38 cellular contexts compared by ENCODE assay signal in the genomic region with DNA sequence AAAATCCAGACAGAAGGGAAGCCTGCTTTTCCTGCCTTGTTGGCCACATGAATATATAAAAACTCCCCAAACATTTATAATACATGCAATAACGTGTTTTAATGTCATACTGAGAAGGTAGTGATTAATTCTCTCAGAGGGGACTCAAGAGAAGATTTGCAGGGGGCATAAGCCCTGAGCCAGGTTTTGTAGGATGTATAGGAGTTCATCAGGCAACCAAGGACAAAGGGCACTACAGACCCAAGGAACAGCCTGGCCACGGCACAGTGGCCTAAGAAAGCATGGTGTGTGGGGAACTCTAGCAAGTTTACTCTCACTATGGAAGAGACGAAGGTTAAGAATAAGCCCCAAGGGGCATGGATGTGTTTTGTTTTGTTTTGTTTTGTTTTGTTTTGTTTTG. TPM values are rescaled to one million over a fixed set of nuclear protein-coding genes. Genes with fewer than 3 reads are reported as not detected.
"Had no signal": no experiment of that assay in that cellular context is flagged by ENCODE, and none has a peak within 500 bp of the region (broad histone marks: within the 10 kb centered on the region; RNA-seq: fewer than 3 reads in every experiment).

No MANE protein-coding gene starts in this region.

- H3K36me3 ChIP-seq: ascending aorta, cardiac muscle cell, WERI-Rb-1 had no signal

- ATAC-seq: activated CD4-positive, alpha-beta T cell treated with anti-CD3 and anti-CD28 coated beads for 36 hours; activated CD4-positive, CD25-positive, alpha-beta regulatory T cell treated with anti-CD3 and anti-CD28 coated beads, Interleukin-2, amount 50 U/mL, for 24 hours; activated CD8-positive, alpha-beta memory T cell treated with anti-CD3 and anti-CD28 coated beads, Interleukin-2, amount 10 ng/mL, durations not matched to agents 7 days and 5 days; activated CD8-positive, alpha-beta T cell treated with anti-CD3 and anti-CD28 coated beads, Interleukin-2, amount 10 ng/mL, durations not matched to agents 7 days and 5 days; activated naive CD8-positive, alpha-beta T cell treated with anti-CD3 and anti-CD28 coated beads, Interleukin-2, amount 50 U/mL, for 24 hours had no signal

- H3K4me3 ChIP-seq: ascending aorta, cardiac muscle cell had no signal

- H3K9me3 ChIP-seq: ascending aorta had no signal

- DNase-seq: activated CD4-positive, alpha-beta memory T cell treated with anti-CD3 and anti-CD28 coated beads, Interleukin-2, amount 10 ng/mL, durations not matched to agents 7 days and 5 days; activated CD4-positive, alpha-beta T cell treated with anti-CD3 and anti-CD28 coated beads for 1 hour; activated CD4-positive, alpha-beta T cell treated with anti-CD3 and anti-CD28 coated beads for 36 hours; activated CD4-positive, alpha-beta T cell treated with anti-CD3 and anti-CD28 coated beads for 48 hours; activated CD4-positive, alpha-beta T cell treated with anti-CD3 and anti-CD28 coated beads, Interleukin-2, amount 10 ng/mL, durations not matched to agents 7 days and 5 days; activated CD4-positive, alpha-beta T cell treated with anti-CD3 and anti-CD28 coated beads, Interleukin-2, amount 50 U/mL, for 48 hours; activated CD4-positive, CD25-positive, alpha-beta regulatory T cell; activated CD8-positive, alpha-beta memory T cell treated with anti-CD3 and anti-CD28 coated beads for 24 hours; activated CD8-positive, alpha-beta memory T cell treated with anti-CD3 and anti-CD28 coated beads, Interleukin-2, amount 10 ng/mL, durations not matched to agents 7 days and 5 days; activated CD8-positive, alpha-beta memory T cell treated with anti-CD3 and anti-CD28 coated beads, Interleukin-2, amount 50 U/mL, for 48 hours; activated CD8-positive, alpha-beta T cell treated with anti-CD3 and anti-CD28 coated beads, Interleukin-2, amount 10 ng/mL, durations not matched to agents 7 days and 5 days; activated effector memory CD4-positive, alpha-beta T cell treated with Interleukin-2 at 50 U/mL for 16 hours; activated gamma-delta T cell; activated naive CD4-positive, alpha-beta T cell treated with anti-CD3 and anti-CD28 coated beads, Interleukin-2, amount 10 ng/mL, durations not matched to agents 7 days and 5 days; activated naive CD4-positive, alpha-beta T cell treated with Interleukin-2 at 50 U/mL for 16 hours; activated naive CD8-positive, alpha-beta T cell treated with anti-CD3 and anti-CD28 coated beads, Interleukin-2, amount 10 ng/mL, durations not matched to agents 7 days and 5 days; activated naive CD8-positive, alpha-beta T cell treated with anti-CD3 and anti-CD28 coated beads, Interleukin-2, amount 50 U/mL, for 24 hours; activated T-cell treated with anti-CD3 and anti-CD28 coated beads, Interleukin-2, amount 50 U/mL, for 24 hours; activated T-cell treated with anti-CD3 and anti-CD28 coated beads, Interleukin-2, amount 50 U/mL, for 48 hours; amygdala; anterior cingulate cortex; caudate nucleus; T-helper 2 cell; T-helper 9 cell had no signal

- H3K4me1 Mint-ChIP-seq: central memory CD8-positive, alpha-beta T cell had no signal

- H3K36me3 Mint-ChIP-seq: activated CD8-positive, alpha-beta memory T cell treated with anti-CD3 and anti-CD28 coated beads, Interleukin-2, amount 10 ng/mL, durations not matched to agents 7 days and 5 days; activated naive CD4-positive, alpha-beta T cell treated with anti-CD3 and anti-CD28 coated beads, Interleukin-2, amount 10 ng/mL, durations not matched to agents 7 days and 5 days; activated naive CD4-positive, alpha-beta T cell treated with anti-CD3 and anti-CD28 coated beads, Interleukin-2, amount 50 U/mL, for 24 hours; activated naive CD8-positive, alpha-beta T cell treated with anti-CD3 and anti-CD28 coated beads, Interleukin-2, amount 10 ng/mL, durations not matched to agents 7 days and 5 days; brain; WTC11 had no signal

- H3K27me3 ChIP-seq: ascending aorta, cardiac muscle cell had no signal

- H3K9me3 Mint-ChIP-seq: activated CD4-positive, alpha-beta memory T cell treated with anti-CD3 and anti-CD28 coated beads, Interleukin-2, amount 10 ng/mL, durations not matched to agents 7 days and 5 days; activated CD4-positive, alpha-beta T cell treated with anti-CD3 and anti-CD28 coated beads, Interleukin-2, amount 10 ng/mL, durations not matched to agents 7 days and 5 days; activated naive CD4-positive, alpha-beta T cell treated with anti-CD3 and anti-CD28 coated beads, Interleukin-2, amount 10 ng/mL, durations not matched to agents 7 days and 5 days; activated naive CD4-positive, alpha-beta T cell treated with anti-CD3 and anti-CD28 coated beads, Interleukin-2, amount 50 U/mL, for 24 hours; activated naive CD8-positive, alpha-beta T cell treated with anti-CD3 and anti-CD28 coated beads, Interleukin-2, amount 10 ng/mL, durations not matched to agents 7 days and 5 days; activated naive CD8-positive, alpha-beta T cell treated with anti-CD3 and anti-CD28 coated beads, Interleukin-2, amount 50 U/mL, for 24 hours; activated T-cell treated with anti-CD3 and anti-CD28 coated beads, Interleukin-2, amount 50 U/mL, for 24 hours; activated T-helper 2 cell treated with anti-CD3 and anti-CD28 coated beads, Interferon-gamma antibody, Interleukin-2, Interleukin-4, amounts not matched to agents 10 μg/mL and 5 μg/mL and 100 μg/mL, durations not matched to agents 14 hours and 24 hours and 36 hours; central memory CD8-positive, alpha-beta T cell; T-helper 1 cell treated with Interleukin-12 subunit alpha and Interleukin-12 subunit beta and Interleukin-4 antibody, amounts not matched to agents 30 μg/mL and 1 μg/mL, for 36 hours; T-helper 2 cell treated with Interferon-gamma antibody and Interleukin-4, amounts not matched to agents 5 μg/mL and 100 μg/mL, for 36 hours had no signal

- H3K27ac ChIP-seq: ascending aorta, WERI-Rb-1 had no signal

- H3K27ac Mint-ChIP-seq: activated CD4-positive, alpha-beta memory T cell treated with anti-CD3 and anti-CD28 coated beads, Interleukin-2, amount 10 ng/mL, durations not matched to agents 7 days and 5 days; activated CD4-positive, alpha-beta T cell treated with anti-CD3 and anti-CD28 coated beads for 36 hours; activated CD4-positive, alpha-beta T cell treated with anti-CD3 and anti-CD28 coated beads, Interleukin-2, amount 10 ng/mL, durations not matched to agents 7 days and 5 days; activated CD8-positive, alpha-beta memory T cell treated with anti-CD3 and anti-CD28 coated beads, Interleukin-2, amount 10 ng/mL, durations not matched to agents 7 days and 5 days; activated CD8-positive, alpha-beta T cell treated with anti-CD3 and anti-CD28 coated beads, Interleukin-2, amount 10 ng/mL, durations not matched to agents 7 days and 5 days; activated naive CD4-positive, alpha-beta T cell treated with anti-CD3 and anti-CD28 coated beads, Interleukin-2, amount 10 ng/mL, durations not matched to agents 7 days and 5 days; activated naive CD4-positive, alpha-beta T cell treated with anti-CD3 and anti-CD28 coated beads, Interleukin-2, amount 50 U/mL, for 24 hours; activated naive CD8-positive, alpha-beta T cell; activated naive CD8-positive, alpha-beta T cell treated with anti-CD3 and anti-CD28 coated beads, Interleukin-2, amount 10 ng/mL, durations not matched to agents 7 days and 5 days; activated naive CD8-positive, alpha-beta T cell treated with anti-CD3 and anti-CD28 coated beads, Interleukin-2, amount 50 U/mL, for 24 hours; activated T-cell treated with anti-CD3 and anti-CD28 coated beads, Interleukin-2, amount 50 U/mL, for 24 hours; activated T-helper 2 cell treated with anti-CD3 and anti-CD28 coated beads, Interferon-gamma antibody, Interleukin-2, Interleukin-4, amounts not matched to agents 10 μg/mL and 5 μg/mL and 100 μg/mL, durations not matched to agents 14 hours and 24 hours and 36 hours; brain; T-helper 1 cell treated with Interleukin-12 subunit alpha and Interleukin-12 subunit beta and Interleukin-4 antibody, amounts not matched to agents 30 μg/mL and 1 μg/mL, for 36 hours; T-helper 2 cell treated with Interferon-gamma antibody and Interleukin-4, amounts not matched to agents 5 μg/mL and 100 μg/mL, for 36 hours; WTC11 had no signal

- H3K4me3 Mint-ChIP-seq: activated CD4-positive, alpha-beta memory T cell treated with anti-CD3 and anti-CD28 coated beads, Interleukin-2, amount 10 ng/mL, durations not matched to agents 7 days and 5 days; activated CD4-positive, alpha-beta T cell treated with anti-CD3 and anti-CD28 coated beads for 36 hours; activated CD4-positive, alpha-beta T cell treated with anti-CD3 and anti-CD28 coated beads, Interleukin-2, amount 10 ng/mL, durations not matched to agents 7 days and 5 days; activated CD8-positive, alpha-beta memory T cell treated with anti-CD3 and anti-CD28 coated beads, Interleukin-2, amount 10 ng/mL, durations not matched to agents 7 days and 5 days; activated CD8-positive, alpha-beta T cell treated with anti-CD3 and anti-CD28 coated beads, Interleukin-2, amount 10 ng/mL, durations not matched to agents 7 days and 5 days; activated naive CD4-positive, alpha-beta T cell treated with anti-CD3 and anti-CD28 coated beads, Interleukin-2, amount 10 ng/mL, durations not matched to agents 7 days and 5 days; activated naive CD4-positive, alpha-beta T cell treated with anti-CD3 and anti-CD28 coated beads, Interleukin-2, amount 50 U/mL, for 24 hours; activated naive CD8-positive, alpha-beta T cell; activated naive CD8-positive, alpha-beta T cell treated with anti-CD3 and anti-CD28 coated beads, Interleukin-2, amount 10 ng/mL, durations not matched to agents 7 days and 5 days; activated naive CD8-positive, alpha-beta T cell treated with anti-CD3 and anti-CD28 coated beads, Interleukin-2, amount 50 U/mL, for 24 hours; activated T-cell treated with anti-CD3 and anti-CD28 coated beads, Interleukin-2, amount 50 U/mL, for 24 hours; brain; central memory CD8-positive, alpha-beta T cell; T-helper 1 cell treated with Interleukin-12 subunit alpha and Interleukin-12 subunit beta and Interleukin-4 antibody, amounts not matched to agents 30 μg/mL and 1 μg/mL, for 36 hours; T-helper 2 cell treated with Interferon-gamma antibody and Interleukin-4, amounts not matched to agents 5 μg/mL and 100 μg/mL, for 36 hours; WTC11 had no signal

RNA-seq across cellular contexts. Expression of gene TNNI1, which starts 15.4 kb away (rescaled TPM):
- total RNA-seq: activated CD4-positive, alpha-beta memory T cell treated with anti-CD3 and anti-CD28 coated beads, Interleukin-2, amount 10 ng/mL, durations not matched to agents 7 days and 5 days; activated CD4-positive, alpha-beta T cell treated with anti-CD3 and anti-CD28 coated beads for 36 hours; activated CD4-positive, alpha-beta T cell treated with anti-CD3 and anti-CD28 coated beads, Interleukin-2, amount 10 ng/mL, durations not matched to agents 7 days and 5 days; activated CD8-positive, alpha-beta memory T cell treated with anti-CD3 and anti-CD28 coated beads, Interleukin-2, amount 10 ng/mL, durations not matched to agents 7 days and 5 days; activated CD8-positive, alpha-beta T cell treated with anti-CD3 and anti-CD28 coated beads, Interleukin-2, amount 10 ng/mL, durations not matched to agents 7 days and 5 days; activated naive CD8-positive, alpha-beta T cell treated with anti-CD3 and anti-CD28 coated beads, Interleukin-2, amount 10 ng/mL, durations not matched to agents 7 days and 5 days; activated T-helper 2 cell treated with anti-CD3 and anti-CD28 coated beads, Interferon-gamma antibody, Interleukin-2, Interleukin-4, amounts not matched to agents 10 μg/mL and 5 μg/mL and 100 μg/mL, durations not matched to agents 14 hours and 24 hours and 36 hours; ascending aorta; bronchial epithelial cell had no signal

RNA-seq across cellular contexts. Expression of gene LAD1, which starts 37.8 kb away (rescaled TPM):
- total RNA-seq: activated CD4-positive, alpha-beta memory T cell treated with anti-CD3 and anti-CD28 coated beads, Interleukin-2, amount 10 ng/mL, durations not matched to agents 7 days and 5 days; activated CD4-positive, alpha-beta T cell treated with anti-CD3 and anti-CD28 coated beads for 36 hours; activated CD4-positive, alpha-beta T cell treated with anti-CD3 and anti-CD28 coated beads, Interleukin-2, amount 10 ng/mL, durations not matched to agents 7 days and 5 days; activated CD8-positive, alpha-beta memory T cell treated with anti-CD3 and anti-CD28 coated beads, Interleukin-2, amount 10 ng/mL, durations not matched to agents 7 days and 5 days; activated CD8-positive, alpha-beta T cell treated with anti-CD3 and anti-CD28 coated beads, Interleukin-2, amount 10 ng/mL, durations not matched to agents 7 days and 5 days; activated naive CD8-positive, alpha-beta T cell treated with anti-CD3 and anti-CD28 coated beads, Interleukin-2, amount 10 ng/mL, durations not matched to agents 7 days and 5 days; activated T-helper 2 cell treated with anti-CD3 and anti-CD28 coated beads, Interferon-gamma antibody, Interleukin-2, Interleukin-4, amounts not matched to agents 10 μg/mL and 5 μg/mL and 100 μg/mL, durations not matched to agents 14 hours and 24 hours and 36 hours; cerebellum had no signal

RNA-seq across cellular contexts. Expression of gene TNNT2, which starts 59.5 kb away (rescaled TPM):
- total RNA-seq: activated CD4-positive, alpha-beta memory T cell treated with anti-CD3 and anti-CD28 coated beads, Interleukin-2, amount 10 ng/mL, durations not matched to agents 7 days and 5 days; activated CD4-positive, alpha-beta T cell treated with anti-CD3 and anti-CD28 coated beads for 36 hours; activated CD4-positive, alpha-beta T cell treated with anti-CD3 and anti-CD28 coated beads, Interleukin-2, amount 10 ng/mL, durations not matched to agents 7 days and 5 days; activated CD8-positive, alpha-beta memory T cell treated with anti-CD3 and anti-CD28 coated beads, Interleukin-2, amount 10 ng/mL, durations not matched to agents 7 days and 5 days; activated CD8-positive, alpha-beta T cell treated with anti-CD3 and anti-CD28 coated beads, Interleukin-2, amount 10 ng/mL, durations not matched to agents 7 days and 5 days; activated naive CD8-positive, alpha-beta T cell treated with anti-CD3 and anti-CD28 coated beads, Interleukin-2, amount 10 ng/mL, durations not matched to agents 7 days and 5 days; activated T-helper 2 cell treated with anti-CD3 and anti-CD28 coated beads, Interferon-gamma antibody, Interleukin-2, Interleukin-4, amounts not matched to agents 10 μg/mL and 5 μg/mL and 100 μg/mL, durations not matched to agents 14 hours and 24 hours and 36 hours; ascending aorta; cerebellum had no signal
